8 cellular contexts compared by ENCODE assay signal in the genomic region with DNA sequence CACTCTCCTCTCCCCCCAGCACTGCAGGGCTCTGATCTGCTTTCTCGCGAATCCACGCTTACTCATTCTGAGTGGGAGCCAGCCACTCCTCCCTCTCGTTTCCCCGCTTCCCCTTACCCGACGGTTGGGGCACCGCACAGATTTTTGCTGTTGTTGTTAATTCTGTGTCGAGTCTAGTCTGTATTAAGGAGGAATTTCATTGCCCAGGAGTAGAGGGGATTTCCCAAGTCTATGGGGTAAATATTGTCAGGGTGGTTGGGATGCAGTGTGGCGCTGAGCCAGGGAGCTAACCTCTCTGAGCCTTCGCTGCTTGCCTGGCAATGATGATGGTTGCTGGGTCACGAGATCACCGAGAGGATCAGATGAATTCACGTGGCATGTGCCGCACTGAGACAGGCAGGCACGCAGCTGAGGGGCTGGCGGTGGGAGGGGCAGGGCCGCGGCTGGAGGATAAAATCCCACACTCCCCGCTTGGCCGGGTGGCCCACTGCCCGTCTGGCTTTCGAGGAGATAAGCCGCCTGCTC. TPM values are rescaled to one million over a fixed set of nuclear protein-coding genes. Genes with fewer than 3 reads are reported as not detected.
DNase-seq lines count a peak whose midpoint lies in the region; ATAC-seq, FAIRE-seq and TF ChIP-seq lines count a peak whose summit lies in the region.

No MANE protein-coding gene starts in this region.

- no peak overlapping the region for H4K5ac ChIP-seq in mesendoderm (ENCODE audit: low read length)

- peak; percentile 56 for DNase-seq in activated CD4-positive, alpha-beta memory T cell treated with anti-CD3 and anti-CD28 coated beads for 36 hours
- no peak for DNase-seq in activated CD4-positive, alpha-beta memory T cell treated with anti-CD3 and anti-CD28 coated beads, Interleukin-2, amount 10 ng/mL, durations not matched to agents 7 days and 5 days
- DNase-seq in GM12878 (ENCODE audit: low read depth, low spot score) (no peak), lower leg skin (ENCODE audit: low spot score in 2 of 2) (peak; percentile 74 to 94), testis (peak; percentile 86), mesendoderm (no peak), left lobe of liver (ENCODE audit: low spot score) (no peak)
- DNase-seq in effector CD4-positive, alpha-beta T cell: no peak

- no peak overlapping the region for H3K56ac ChIP-seq in mesendoderm (ENCODE audit: low read length)

- H3K23ac ChIP-seq in mesendoderm (ENCODE audit: low read length): no peak overlapping the region

- RAD21 ChIA-PET in GM12878 (lab: Charles Lee; ENCODE audit: unreplicated experiment): interaction anchor here (0.7 kb wide), 1 partner anchor 14 kb away, joined by 4 read pairs; no protein-coding TSS in a partner anchor

- TF ChIP-seq POLR2A in GM12878 (IDR thresholded peaks at IDR 0.05; ENCODE audit: low read depth, low read length) (no peak), lower leg skin (IDR thresholded peaks at IDR 0.05) (no peak), testis (IDR thresholded peaks at IDR 0.05) (no peak)

- TF ChIP-seq RAD21 in GM12878 (IDR thresholded peaks at IDR 0.05; ENCODE audit: insufficient read depth, low read depth, low read length): no peak

- BruUV-seq in GM12878 (replicated peaks; lab: Mats Ljungman, UMichigan): no TSS peak

- no peak overlapping the region for H3K27ac ChIP-seq in GM12878 (ENCODE audit: control insufficient read depth, insufficient read depth)
- H3K27ac ChIP-seq in testis: peak overlapping the region in 1 of 2 donors; percentile 66
- no peak overlapping the region for H3K27ac ChIP-seq in mesendoderm (ENCODE audit: low read depth, low read length)

- TF ChIP-seq CTCF in GM12878 (IDR thresholded peaks at IDR 0.05 in 2 of 3, conservative IDR thresholded peaks at IDR 0.05 in 1 of 3; ENCODE audit: control insufficient read depth in 2 of 3, extremely low read depth in 1 of 3, insufficient read depth in 1 of 3, low read depth in 3 of 3, low read length in 3 of 3) (no peak), lower leg skin (IDR thresholded peaks at IDR 0.05) (no peak), testis (IDR thresholded peaks at IDR 0.05) (no peak)

- peaks cover 94% of the 10 kb centered on the region for H3K79me2 ChIP-seq in GM12878 (ENCODE audit: control insufficient read depth, insufficient read depth, low read length)
- peaks cover 95% of the 10 kb centered on the region for H3K79me2 ChIP-seq in mesendoderm (ENCODE audit: control insufficient read depth, insufficient read depth, low read length)

- H3K36me3 ChIP-seq in GM12878 (ENCODE audit: control insufficient read depth in 2 of 2, insufficient read depth in 2 of 2, low read length in 1 of 2) (peaks cover 7 to 8% of the 10 kb centered on the region in 2 experiments; a peak in 3 of 4 replicates), testis (ENCODE audit: low read depth, missing control alignments) (no peaks in the 10 kb centered on the region), mesendoderm (ENCODE audit: control insufficient read depth, insufficient read depth, low read length) (no peaks in the 10 kb centered on the region)

- no peaks in the 10 kb centered on the region; the same call in 1 of the 2 replicates for H4K20me1 ChIP-seq in GM12878 (ENCODE audit: control insufficient read depth, insufficient read depth)

- peak overlapping the region; percentile 35; the same call in 1 of the 2 replicates for H3K4me2 ChIP-seq in GM12878 (ENCODE audit: control insufficient read depth, insufficient read depth)
- no peak overlapping the region for H3K4me2 ChIP-seq in mesendoderm (ENCODE audit: low read length)

- no peak for FAIRE-seq in GM12878 (lab: Jason Lieb, UNC)

- ATAC-seq in GM12878 (no peak), left lobe of liver (no peak)

- H2AK5ac ChIP-seq in mesendoderm (ENCODE audit: low read length): no peak overlapping the region

- no peak overlapping the region for H3K4me3 Mint-ChIP-seq in activated CD4-positive, alpha-beta memory T cell treated with anti-CD3 and anti-CD28 coated beads for 36 hours
- no peak overlapping the region for H3K4me3 Mint-ChIP-seq in activated CD4-positive, alpha-beta memory T cell treated with anti-CD3 and anti-CD28 coated beads, Interleukin-2, amount 10 ng/mL, durations not matched to agents 7 days and 5 days

- H3K4me1 ChIP-seq in GM12878 (ENCODE audit: control insufficient read depth, insufficient read depth, low read length): peaks cover 89% of the 10 kb centered on the region
- peaks cover 79% of the 10 kb centered on the region for H3K4me1 ChIP-seq in testis
- H3K4me1 ChIP-seq in mesendoderm (ENCODE audit: control insufficient read depth, low read depth, low read length): peaks cover 6% of the 10 kb centered on the region

- no peaks in the 10 kb centered on the region for H3K36me3 Mint-ChIP-seq in activated CD4-positive, alpha-beta memory T cell treated with anti-CD3 and anti-CD28 coated beads for 36 hours
- H3K36me3 Mint-ChIP-seq in activated CD4-positive, alpha-beta memory T cell treated with anti-CD3 and anti-CD28 coated beads, Interleukin-2, amount 10 ng/mL, durations not matched to agents 7 days and 5 days (ENCODE audit: low read depth): no peaks in the 10 kb centered on the region

- H3K27me3 Mint-ChIP-seq in activated CD4-positive, alpha-beta memory T cell treated with anti-CD3 and anti-CD28 coated beads for 36 hours: no peaks in the 10 kb centered on the region
- peaks cover 2% of the 10 kb centered on the region for H3K27me3 Mint-ChIP-seq in activated CD4-positive, alpha-beta memory T cell treated with anti-CD3 and anti-CD28 coated beads, Interleukin-2, amount 10 ng/mL, durations not matched to agents 7 days and 5 days

- peaks cover 30% of the 10 kb centered on the region for H3K79me1 ChIP-seq in mesendoderm (ENCODE audit: low read length)

- H3K4me3 ChIP-seq in GM12878: no peak overlapping the region
- no peak overlapping the region for H3K4me3 ChIP-seq in lower leg skin (ENCODE audit: low read depth, poor library complexity, severe bottlenecking)
- no peak overlapping the region for H3K4me3 ChIP-seq in testis
- no peak overlapping the region for H3K4me3 ChIP-seq in mesendoderm (ENCODE audit: low read length)

- no peak overlapping the region for H2BK5ac ChIP-seq in mesendoderm (ENCODE audit: low read length)

- no peak overlapping the region for H2BK120ac ChIP-seq in mesendoderm (ENCODE audit: low read depth, low read length)

- H2BK15ac ChIP-seq in mesendoderm (replicated peaks; ENCODE audit: low read depth): no peak overlapping the region

- no peak overlapping the region for H3K18ac ChIP-seq in mesendoderm (ENCODE audit: low read length)

- H3K9ac ChIP-seq in GM12878 (ENCODE audit: control insufficient read depth, insufficient read depth, low read length) (no peak overlapping the region), mesendoderm (ENCODE audit: low read length) (no peak overlapping the region)

- H3K27me3 ChIP-seq in GM12878 (replicated peaks in 1 of 2; ENCODE audit: control insufficient read depth in 2 of 2, insufficient read depth in 2 of 2, low read length in 1 of 2) (no peaks in the 10 kb centered on the region), testis (no peaks in the 10 kb centered on the region), mesendoderm (ENCODE audit: insufficient read depth, low read length, poor library complexity) (no peaks in the 10 kb centered on the region)

- H3K27ac Mint-ChIP-seq in activated CD4-positive, alpha-beta memory T cell treated with anti-CD3 and anti-CD28 coated beads for 36 hours: no peak overlapping the region
- no peak overlapping the region for H3K27ac Mint-ChIP-seq in activated CD4-positive, alpha-beta memory T cell treated with anti-CD3 and anti-CD28 coated beads, Interleukin-2, amount 10 ng/mL, durations not matched to agents 7 days and 5 days

- intact Hi-C loops in activated CD4-positive, alpha-beta memory T cell treated with anti-CD3 and anti-CD28 coated beads for 36 hours (cut with micrococcal nuclease): loop anchor here (5.0 kb wide), 2 partner anchors 67 to 223 kb away; no protein-coding TSS in a partner anchor
- intact Hi-C loops in GM12878 (cut with micrococcal nuclease; ENCODE audit: unreplicated experiment): loop anchor here (5.0 kb wide), 3 partner anchors 57 to 218 kb away; no protein-coding TSS in a partner anchor
- intact Hi-C loops in lower leg skin (cut with DNase I; ENCODE audit: low total_unique reads): no loop called here
- intact Hi-C loops in testis (cut with DNase I; ENCODE audit: low total_unique reads): no loop called here

- CTCF ChIA-PET in activated CD4-positive, alpha-beta memory T cell treated with anti-CD3 and anti-CD28 coated beads for 36 hours (lab: Charles Lee): interaction anchor here (0.9 kb wide), 1 partner anchor 162 kb away, joined by 4 read pairs; no protein-coding TSS in a partner anchor
- CTCF ChIA-PET in activated CD4-positive, alpha-beta memory T cell treated with anti-CD3 and anti-CD28 coated beads, Interleukin-2, amount 10 ng/mL, durations not matched to agents 7 days and 5 days (lab: Charles Lee): no interaction called here
- CTCF ChIA-PET in GM12878 (lab: Yijun Ruan, JAX): no interaction called here

- H3K9me3 ChIP-seq in GM12878 (replicated peaks; ENCODE audit: control insufficient read depth, insufficient read depth, low read length): no peaks in the 10 kb centered on the region
- no peaks in the 10 kb centered on the region for H3K9me3 ChIP-seq in testis

- TF ChIP-seq EP300 in GM12878 (IDR thresholded peaks at IDR 0.05; ENCODE audit: borderline replicate concordance in 1 of 2, control insufficient read depth in 1 of 2, low read depth in 2 of 2, low read length in 2 of 2): no peak

- WGBS in GM12878 (ENCODE audit: insufficient coverage, insufficient replicate concordance, low lambda C conversion rate, missing lambda C conversion rate): 74% methylated on average over 24 of the region's 24 CpGs
- 11 to 22% methylated on average over 19 to 24 of the region's 24 CpGs for WGBS in lower leg skin, 2 donors
- WGBS in testis, 2 donors: 42 to 57% methylated on average over 21 to 24 of the region's 24 CpGs
- no CpG with 5 or more reads among the region's 24 CpGs for WGBS in mesendoderm (ENCODE audit: extremely low coverage, insufficient coverage, low lambda C conversion rate)

- POLR2A ChIA-PET in activated CD4-positive, alpha-beta memory T cell treated with anti-CD3 and anti-CD28 coated beads for 36 hours (lab: Charles Lee): no interaction called here
- POLR2A ChIA-PET in activated CD4-positive, alpha-beta memory T cell treated with anti-CD3 and anti-CD28 coated beads, Interleukin-2, amount 10 ng/mL, durations not matched to agents 7 days and 5 days (lab: Charles Lee): no interaction called here
- POLR2A ChIA-PET in GM12878 (lab: Charles Lee): no interaction called here

- in situ Hi-C loops in GM12878 (cut with MboI): no loop called here

- no peaks in the 10 kb centered on the region for H3K9me3 Mint-ChIP-seq in activated CD4-positive, alpha-beta memory T cell treated with anti-CD3 and anti-CD28 coated beads for 36 hours
- no peaks in the 10 kb centered on the region for H3K9me3 Mint-ChIP-seq in activated CD4-positive, alpha-beta memory T cell treated with anti-CD3 and anti-CD28 coated beads, Interleukin-2, amount 10 ng/mL, durations not matched to agents 7 days and 5 days

- no peak overlapping the region for H4K8ac ChIP-seq in mesendoderm (ENCODE audit: low read depth, low read length)

- peaks cover 87% of the 10 kb centered on the region for H3K4me1 Mint-ChIP-seq in activated CD4-positive, alpha-beta memory T cell treated with anti-CD3 and anti-CD28 coated beads for 36 hours (ENCODE audit: low read depth)
- peaks cover 47% of the 10 kb centered on the region for H3K4me1 Mint-ChIP-seq in activated CD4-positive, alpha-beta memory T cell treated with anti-CD3 and anti-CD28 coated beads, Interleukin-2, amount 10 ng/mL, durations not matched to agents 7 days and 5 days

- SMC1A ChIA-PET in GM12878 (lab: Charles Lee; ENCODE audit: uncharacterized antibody, unreplicated experiment): no interaction called here

- no peak overlapping the region for H2AFZ ChIP-seq in GM12878 (ENCODE audit: control insufficient read depth, low read depth, low read length)

- H3K4ac ChIP-seq in mesendoderm (ENCODE audit: low read depth, low read length): no peak overlapping the region

RNA-seq across cellular contexts. Expression of a gene that starts 18.5 kb away (rescaled TPM):
- total RNA-seq in activated CD4-positive, alpha-beta memory T cell treated with anti-CD3 and anti-CD28 coated beads for 36 hours: 10 to 100 TPM; 86.1 to 86.9 TPM
- total RNA-seq in activated CD4-positive, alpha-beta memory T cell treated with anti-CD3 and anti-CD28 coated beads, Interleukin-2, amount 10 ng/mL, durations not matched to agents 7 days and 5 days: 10 to 100 TPM; 88.9 to 90.8 TPM
- 166 and 195 TPM in 2 replicates for total RNA-seq in GM12878 (2013; cell fraction: nucleolus; rRNA removed)
- total RNA-seq in GM12878 (2014; rRNA removed): 12.8 and 18.6 TPM in 2 replicates
- 7.2 and 8.6 TPM in 2 replicates for total RNA-seq in GM12878 (2014; rRNA removed; fragmentation: Illumina TruSeq; extraction: Trizol)
- total RNA-seq in GM12878 (2021): 164 and 179 TPM in 2 replicates
- polyA plus RNA-seq in GM12878 (2011; ENCODE audit: low read depth): 25.4 TPM
- polyA plus RNA-seq in GM12878 (2011; rRNA removed): 2.6 and 4.2 TPM in 2 replicates
- polyA plus RNA-seq in GM12878 (2011; cell fraction: cytosol; rRNA removed): 6.2 and 8.2 TPM in 2 replicates
- polyA plus RNA-seq in GM12878 (2011; cell fraction: nucleus; rRNA removed): 44.5 and 72.5 TPM in 2 replicates
- 79.0 and 103 TPM in 2 replicates for polyA plus RNA-seq in GM12878 (2012)
- 10.2 and 17.4 TPM in 2 replicates for polyA plus RNA-seq in GM12878 (2014; fragmentation: Illumina TruSeq; extraction: Trizol)
- polyA plus RNA-seq in GM12878 (2014; fragmentation: Nextera tagmentation; extraction: Ambion mirVana): under 1 TPM; 0.43 to 0.60 TPM
- 41.1 and 63.1 TPM in 2 replicates for polyA plus RNA-seq in GM12878 (2014; rRNA removed)
- polyA plus RNA-seq in GM12878 (2016; fragmentation: Nextera tagmentation; extraction: Ambion mirVana): 10 to 100 TPM; 12.7 to 17.1 TPM
- 33.4 and 33.8 TPM in 2 replicates for polyA minus RNA-seq in GM12878 (2011; rRNA and poly(A)+ RNA removed)
- polyA minus RNA-seq in GM12878 (2011; cell fraction: cytosol; rRNA and poly(A)+ RNA removed): 26.9 and 42.9 TPM in 2 replicates
- 23.1 and 47.3 TPM in 2 replicates for polyA minus RNA-seq in GM12878 (2011; cell fraction: nucleus; rRNA and poly(A)+ RNA removed)
- total RNA-seq in lower leg skin: 100 to 1,000 TPM in 3 of 4 donors, 10 to 100 TPM in 1; 92.1 to 262 (median 137) TPM
- total RNA-seq in testis: 100 to 1,000 TPM; 212 TPM
- 62.6 TPM for polyA plus RNA-seq in testis (ENCODE audit: insufficient read depth, low read depth, low replicate concordance)
- polyA plus RNA-seq in mesendoderm (2013, experiment 1 of 2): 129 TPM
- 129 TPM for polyA plus RNA-seq in mesendoderm (2013, experiment 2 of 2)
- 58.3 TPM for total RNA-seq in left lobe of liver

Comparison
In these comparisons a context has a peak if more than half of its experiments do, and no peak if none do; other contexts are left out.
1. DNase-seq: peak in activated CD4-positive, alpha-beta memory T cell treated with anti-CD3 and anti-CD28 coated beads for 36 hours (single experiment), lower leg skin (2 of 2) and testis (single experiment); none in activated CD4-positive, alpha-beta memory T cell treated with anti-CD3 and anti-CD28 coated beads, Interleukin-2, amount 10 ng/mL, durations not matched to agents 7 days and 5 days (single experiment), GM12878 (single experiment), mesendoderm (single experiment), left lobe of liver (single experiment) and effector CD4-positive, alpha-beta T cell (single experiment).
2. intact Hi-C loops: an anchor here in activated CD4-positive, alpha-beta memory T cell treated with anti-CD3 and anti-CD28 coated beads for 36 hours (5.0 kb wide) and GM12878 (5.0 kb wide); none called in lower leg skin and testis.